In the genomic region with DNA sequence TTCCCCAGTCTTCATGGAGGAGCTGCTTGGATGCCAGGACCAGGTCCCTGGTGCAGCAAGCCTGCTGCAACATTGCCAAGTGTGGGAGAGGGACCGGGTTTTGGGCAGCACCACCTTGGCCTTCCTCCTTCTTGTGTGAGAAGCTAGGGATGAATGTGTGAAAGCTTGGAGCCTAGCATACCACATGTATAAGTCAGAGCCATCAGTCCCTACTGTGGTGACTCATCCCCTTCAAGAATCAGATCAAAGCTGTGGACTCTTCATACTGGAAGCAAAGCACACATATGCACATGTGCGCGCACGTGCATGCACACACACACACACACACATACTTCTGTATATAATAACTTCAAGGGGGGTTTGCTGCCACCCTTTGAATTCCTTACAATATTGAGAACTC, we compare ENCODE assay signal across 14 cellular contexts.
A peak's percentile ranks its signal among the peaks of the same experiment; 100 is the strongest.
DNase-seq lines count a peak whose midpoint lies in the region; ATAC-seq, FAIRE-seq and TF ChIP-seq lines count a peak whose summit lies in the region.
"Had no signal": no experiment of that assay in that cellular context is flagged by ENCODE, and none has a peak within 500 bp of the region (broad histone marks: within the 10 kb centered on the region; RNA-seq: fewer than 3 reads in every experiment).

No MANE protein-coding gene starts in this region.

- no peak for ATAC-seq in gastroesophageal sphincter

- no peak for TF ChIP-seq POLR2A in gastroesophageal sphincter (IDR thresholded peaks at IDR 0.05)

- no peaks in the 10 kb centered on the region for H3K9me3 ChIP-seq in gastroesophageal sphincter
- H3K9me3 ChIP-seq: prostate gland had no signal

- H3K27me3 ChIP-seq in brain microvascular endothelial cell (replicated peaks) = no peaks in the 10 kb centered on the region
- H3K27me3 ChIP-seq in gastroesophageal sphincter = no peaks in the 10 kb centered on the region

- H3K4me3 ChIP-seq in brain microvascular endothelial cell (ENCODE audit: low read depth, low read length) = no peak overlapping the region
- H3K4me3 ChIP-seq in gastroesophageal sphincter = no peak overlapping the region
- H3K4me3 ChIP-seq: prostate gland had no signal

- no peak for TF ChIP-seq EP300 in gastroesophageal sphincter (IDR thresholded peaks at IDR 0.05)

- peaks cover 2 to 13% (median 7%) of the 10 kb centered on the region in 3 donors for H3K4me1 ChIP-seq in gastroesophageal sphincter
- H3K4me1 ChIP-seq: prostate gland had no signal

- WGBS in gastroesophageal sphincter (ENCODE audit: low coverage in 1 of 2), 2 donors = 75% methylated on average over 4 of the region's 4 CpGs; no CpG with 5 or more reads in 1 of the 2 donors

- TF ChIP-seq CTCF in brain microvascular endothelial cell (IDR thresholded peaks at IDR 0.05; ENCODE audit: low read depth, low read length, missing control alignments) (no peak), gastroesophageal sphincter (IDR thresholded peaks at IDR 0.05) (no peak)

- in situ Hi-C loops in brain microvascular endothelial cell (cut with HindIII; ENCODE audit: low pct_ligation_motif_present, low sequenced_read_pairs) = no loop called here

- H3K27ac ChIP-seq in brain microvascular endothelial cell = no peak overlapping the region
- H3K27ac ChIP-seq in gastroesophageal sphincter = no peak overlapping the region
- H3K27ac ChIP-seq: prostate gland had no signal

- DNase-seq in AG08396 (ENCODE audit: low spot score) = peak; percentile 64
- peak; percentile 64 for DNase-seq in HTR-8/SVneo (ENCODE audit: insufficient read length, low spot score)
- peak; percentile 84 for DNase-seq in brain microvascular endothelial cell
- DNase-seq in kidney tubule cell (ENCODE audit: low spot score) = peak; percentile 88
- DNase-seq in activated T-cell treated with anti-CD3 and anti-CD28 coated beads, Interleukin-2, amount 50 U/mL, for 1 hour = no peak
- no peak for DNase-seq in cerebellar nuclear complex (lab: John Stamatoyannopoulos, UW)
- no peak for DNase-seq in NCI-H1417 (lab: John Stamatoyannopoulos, UW)
- DNase-seq: aorta; CD4-positive, alpha-beta T cell; NCI-H1436; stimulated activated CD4-positive, alpha-beta T cell treated with anti-CD3 and anti-CD28 coated beads, Interleukin-4, amount 100 ng/mL, for 24 hours had no signal

- H3K36me3 ChIP-seq in brain microvascular endothelial cell (replicated peaks) (no peaks in the 10 kb centered on the region), gastroesophageal sphincter (no peaks in the 10 kb centered on the region)
- H3K36me3 ChIP-seq: prostate gland had no signal

- FAIRE-seq in HTR-8/SVneo (lab: Jason Lieb, UNC) = no peak
- FAIRE-seq: frontal cortex had no signal

Comparison
In these comparisons a context has a peak if more than half of its experiments do, and no peak if none do; other contexts are left out.
1. DNase-seq: peak in AG08396 (single experiment), HTR-8/SVneo (single experiment), brain microvascular endothelial cell (single experiment) and kidney tubule cell (single experiment); none in activated T-cell treated with anti-CD3 and anti-CD28 coated beads, Interleukin-2, amount 50 U/mL, for 1 hour (single experiment), cerebellar nuclear complex (0 of 2) and NCI-H1417 (0 of 3).